In the genomic region with DNA sequence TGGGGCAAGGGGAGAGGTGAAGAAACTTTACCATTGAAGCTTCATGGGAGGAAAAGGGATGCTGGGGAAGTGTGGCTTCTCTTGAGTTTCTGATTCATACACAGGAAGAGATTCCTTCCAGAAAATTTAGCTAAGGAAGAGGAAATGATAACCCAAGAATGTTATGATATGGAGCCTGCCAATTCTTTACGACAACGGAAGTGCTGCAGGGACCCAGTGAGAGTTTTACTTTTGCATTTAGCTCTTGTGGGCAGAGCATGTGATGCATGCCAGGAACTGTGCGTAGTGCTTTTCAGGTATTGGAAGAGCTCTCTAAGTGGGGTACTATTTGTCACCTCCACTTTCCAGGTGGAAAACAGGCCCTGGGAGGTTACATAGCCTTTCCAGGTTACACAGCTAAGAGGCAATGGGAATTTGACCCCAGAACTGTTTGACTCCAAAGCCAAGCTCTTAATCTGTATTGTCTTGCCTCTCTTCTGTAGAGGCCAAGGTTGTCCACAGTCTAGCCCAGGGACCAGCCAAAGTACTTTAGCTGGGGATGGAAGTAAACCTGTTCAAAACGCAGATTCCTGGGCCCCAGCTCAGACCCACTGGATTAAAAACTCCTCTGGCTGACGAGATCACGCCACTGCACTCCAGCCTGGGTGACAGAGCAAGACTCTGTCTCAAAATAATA, we compare ENCODE assay signal across 8 cellular contexts. TPM values are rescaled to one million over a fixed set of nuclear protein-coding genes. Genes with fewer than 3 reads are reported as not detected.
DNase-seq lines count a peak whose midpoint lies in the region.

No MANE protein-coding gene starts in this region.

- H3K27ac Mint-ChIP-seq in activated CD4-positive, alpha-beta memory T cell treated with anti-CD3 and anti-CD28 coated beads for 36 hours, result peak overlapping the region; percentile 94

- peaks cover 65% of the 10 kb centered on the region for H3K4me1 Mint-ChIP-seq in activated CD4-positive, alpha-beta memory T cell treated with anti-CD3 and anti-CD28 coated beads for 36 hours (ENCODE audit: low read depth)

- no peaks in the 10 kb centered on the region for H3K27me3 Mint-ChIP-seq in activated CD4-positive, alpha-beta memory T cell treated with anti-CD3 and anti-CD28 coated beads for 36 hours

- intact Hi-C loops in activated CD4-positive, alpha-beta memory T cell treated with anti-CD3 and anti-CD28 coated beads for 36 hours (cut with micrococcal nuclease), result loop anchor here (1.0 to 2.0 kb wide), 3 partner anchors 14 to 46 kb away; no protein-coding TSS in a partner anchor

- H3K9me3 Mint-ChIP-seq in activated CD4-positive, alpha-beta memory T cell treated with anti-CD3 and anti-CD28 coated beads for 36 hours, result no peaks in the 10 kb centered on the region

- POLR2A ChIA-PET in activated CD4-positive, alpha-beta memory T cell treated with anti-CD3 and anti-CD28 coated beads for 36 hours (lab: Charles Lee), result interaction anchor here (0.9 to 1.5 kb wide), 5 partner anchors 14 to 45 kb away, joined by 3 to 4 read pairs (median 3); no protein-coding TSS in a partner anchor

- H3K36me3 Mint-ChIP-seq in activated CD4-positive, alpha-beta memory T cell treated with anti-CD3 and anti-CD28 coated beads for 36 hours, result peaks cover 3% of the 10 kb centered on the region

- DNase-seq in CD1c-positive myeloid dendritic cell (ENCODE audit: extremely low spot score) (peak; percentile 59), HCEC 1CT (peak; percentile 20), hepatic stellate cell (ENCODE audit: low spot score) (peak; percentile 35), NCI-H146 treated with DMSO at 0.1 percent for 48 hours (lab: John Stamatoyannopoulos, UW; ENCODE audit: unreplicated experiment) (no peak), C1 segment of cervical spinal cord (lab: John Stamatoyannopoulos, UW) (no peak), NCI-H2227 (lab: John Stamatoyannopoulos, UW; ENCODE audit: unreplicated experiment) (no peak), NCI-H510A treated with DMSO at 0.1 percent for 48 hours (lab: John Stamatoyannopoulos, UW) (no peak)
- DNase-seq in activated CD4-positive, alpha-beta memory T cell treated with anti-CD3 and anti-CD28 coated beads for 36 hours, result peak; percentile 68

- peak overlapping the region; percentile 49 for H3K4me3 Mint-ChIP-seq in activated CD4-positive, alpha-beta memory T cell treated with anti-CD3 and anti-CD28 coated beads for 36 hours

- CTCF ChIA-PET in activated CD4-positive, alpha-beta memory T cell treated with anti-CD3 and anti-CD28 coated beads for 36 hours (lab: Charles Lee), result interaction anchor here (0.6 to 3.5 kb wide), 7 partner anchors 9 to 62 kb away, joined by 3 to 16 read pairs (median 4); no protein-coding TSS in a partner anchor

RNA-seq across cellular contexts. Expression of gene CMTM7, which starts 23.0 kb away (rescaled TPM):
- 10 to 100 TPM; 46.1 to 47.1 TPM for total RNA-seq in activated CD4-positive, alpha-beta memory T cell treated with anti-CD3 and anti-CD28 coated beads for 36 hours

Comparison
In these comparisons a context has a peak if more than half of its experiments do, and no peak if none do; other contexts are left out.
1. DNase-seq: peak in CD1c-positive myeloid dendritic cell (single experiment), HCEC 1CT (single experiment), activated CD4-positive, alpha-beta memory T cell treated with anti-CD3 and anti-CD28 coated beads for 36 hours (single experiment) and hepatic stellate cell (single experiment); none in NCI-H146 treated with DMSO at 0.1 percent for 48 hours (single experiment), C1 segment of cervical spinal cord (0 of 14), NCI-H2227 (single experiment) and NCI-H510A treated with DMSO at 0.1 percent for 48 hours (single experiment).